ENCODE assay signal across 12 cellular contexts in the genomic region with DNA sequence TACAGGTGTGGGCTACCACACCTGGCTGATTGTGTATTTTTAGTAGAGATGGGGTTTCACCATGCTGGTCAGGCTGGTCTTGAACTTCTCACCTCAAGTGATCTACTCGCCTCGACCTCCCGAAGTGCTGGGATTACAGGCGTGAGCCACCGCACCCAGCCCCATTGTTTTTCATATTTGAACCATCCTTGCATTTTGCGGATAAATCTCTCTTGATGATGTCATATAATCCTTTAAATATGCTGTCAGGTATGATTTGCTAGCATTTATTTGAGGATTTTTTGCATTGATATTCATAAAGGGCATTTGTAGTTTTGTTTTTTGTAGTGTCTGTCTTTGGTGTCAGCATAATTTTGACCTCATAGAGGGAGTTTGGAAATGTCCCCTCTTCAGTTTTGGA.
"Had no signal": no experiment of that assay in that cellular context is flagged by ENCODE, and none has a peak within 500 bp of the region (broad histone marks: within the 10 kb centered on the region; RNA-seq: fewer than 3 reads in every experiment).

No MANE protein-coding gene starts in this region.

- ATAC-seq: gastroesophageal sphincter, SK-N-SH treated with all-trans-retinoic acid at 6 μM for 48 hours had no signal

- H3K27me3 ChIP-seq: cardiac muscle cell, gastroesophageal sphincter, tibial artery, vagina had no signal

- H3K27ac ChIP-seq: cardiac muscle cell, coronary artery, epithelial cell of prostate, gastroesophageal sphincter, skin epidermis, tibial artery, vagina had no signal

- H3K4me3 ChIP-seq: cardiac muscle cell, coronary artery, gastroesophageal sphincter, skin epidermis, tibial artery, vagina had no signal

- H3K9me3 ChIP-seq: vagina had no signal

- DNase-seq: activated effector memory CD4-positive, alpha-beta T cell treated with Interleukin-2 at 50 U/mL for 16 hours; activated T-cell treated with anti-CD3 and anti-CD28 coated beads, Interleukin-2, amount 50 U/mL, for 1 hour; effector CD4-positive, alpha-beta T cell; mesendoderm had no signal
